In genomic region chr2:105977212-105977611, GRCh38 we compare ENCODE assay signal across 9 cellular contexts.
DNase-seq lines count a peak whose midpoint lies in the region; FAIRE-seq and TF ChIP-seq lines count a peak whose summit lies in the region.
"Had no signal": no experiment of that assay in that cellular context is flagged by ENCODE, and none has a peak within 500 bp of the region (broad histone marks: within the 10 kb centered on the region; RNA-seq: fewer than 3 reads in every experiment).

No MANE protein-coding gene starts in this region.

- H3K4me3 Mint-ChIP-seq in progenitor cell of endocrine pancreas (ENCODE audit: low read depth): no peak overlapping the region

- H3K27me3 Mint-ChIP-seq in progenitor cell of endocrine pancreas: peaks cover 16% of the 10 kb centered on the region

- POLR2A ChIA-PET in BJ (lab: Charles Lee): no interaction called here

- peak overlapping the region; percentile 73 for H3K27ac Mint-ChIP-seq in progenitor cell of endocrine pancreas

- FAIRE-seq in HTR-8/SVneo (lab: Jason Lieb, UNC) (no peak), GM12892 (lab: Jason Lieb, UNC) (no peak)

- CTCF ChIA-PET in BJ (lab: Yijun Ruan, JAX): no interaction called here

- H3K9me3 ChIP-seq in SJCRH30 (replicated peaks): 0 out of 2 replicates have a peak, but pooled peaks cover 5% of the 10 kb centered on the region
- no peaks in the 10 kb centered on the region for H3K9me3 ChIP-seq in suprapubic skin

- H3K4me3 ChIP-seq in BJ (ENCODE audit: low read depth, low read length) (no peak overlapping the region), astrocyte of the cerebellum (ENCODE audit: low read depth, low read length) (no peak overlapping the region), SJCRH30 (no peak overlapping the region), suprapubic skin (no peak overlapping the region)

- peak; percentile 25 for DNase-seq in BJ (ENCODE audit: low read depth)
- peak; percentile 48 for DNase-seq in HTR-8/SVneo (ENCODE audit: insufficient read length, low spot score)
- peak; percentile 3 for DNase-seq in astrocyte of the cerebellum (ENCODE audit: low read depth)
- DNase-seq in progenitor cell of endocrine pancreas (ENCODE audit: low spot score, unreplicated experiment): no peak
- DNase-seq in GM12892 (ENCODE audit: insufficient read length): no peak
- DNase-seq in SJCRH30: no peak
- no peak for DNase-seq in OCI-M1 (lab: John Stamatoyannopoulos, UW)
- DNase-seq in suprapubic skin (ENCODE audit: low spot score in 2 of 2): no peak
- DNase-seq: nucleus accumbens had no signal

- H3K4me1 ChIP-seq in SJCRH30 (no peaks in the 10 kb centered on the region), suprapubic skin (no peaks in the 10 kb centered on the region)

- 0 out of 2 replicates have a peak, but pooled peaks cover 2% of the 10 kb centered on the region for H3K27me3 ChIP-seq in BJ (ENCODE audit: control insufficient read depth, insufficient read depth, low read length)
- no peaks in the 10 kb centered on the region for H3K27me3 ChIP-seq in SJCRH30
- no peaks in the 10 kb centered on the region for H3K27me3 ChIP-seq in suprapubic skin

- TF ChIP-seq POLR2A in GM12892 (IDR thresholded peaks at IDR 0.05; ENCODE audit: low read depth, low read length) (no peak), suprapubic skin (IDR thresholded peaks at IDR 0.05) (no peak)

- H3K27ac ChIP-seq in SJCRH30 (no peak overlapping the region), suprapubic skin (no peak overlapping the region)

- H3K4me1 Mint-ChIP-seq in progenitor cell of endocrine pancreas (ENCODE audit: low read depth): no peaks in the 10 kb centered on the region

- TF ChIP-seq EP300 in suprapubic skin (IDR thresholded peaks at IDR 0.05): no peak

- in situ Hi-C loops in astrocyte of the cerebellum (cut with HindIII; ENCODE audit: low sequenced_read_pairs): loop anchor here (10.0 kb wide), 1 partner anchor 82 kb away; no protein-coding TSS in a partner anchor

- no peaks in the 10 kb centered on the region for H3K36me3 ChIP-seq in BJ (ENCODE audit: control insufficient read depth, insufficient read depth, low read length)
- no peaks in the 10 kb centered on the region for H3K36me3 ChIP-seq in SJCRH30
- no peaks in the 10 kb centered on the region for H3K36me3 ChIP-seq in suprapubic skin

- H3K9me3 Mint-ChIP-seq in progenitor cell of endocrine pancreas (ENCODE audit: low read depth): peaks cover 15% of the 10 kb centered on the region

- peaks cover 3% of the 10 kb centered on the region for H3K36me3 Mint-ChIP-seq in progenitor cell of endocrine pancreas (ENCODE audit: insufficient read depth)

- no peak for TF ChIP-seq CTCF in BJ (IDR thresholded peaks at IDR 0.05; ENCODE audit: insufficient read depth, low read depth, low read length)
- TF ChIP-seq CTCF in astrocyte of the cerebellum (IDR thresholded peaks at IDR 0.05; ENCODE audit: low read depth, low read length, missing control alignments): no peak
- no peak for TF ChIP-seq CTCF in progenitor cell of endocrine pancreas (IDR thresholded peaks at IDR 0.05; ENCODE audit: unreplicated experiment)
- TF ChIP-seq CTCF in suprapubic skin (IDR thresholded peaks at IDR 0.05): no peak

- WGBS in suprapubic skin: 79% methylated on average over 4 of the region's 5 CpGs

Comparison
In these comparisons a context has a peak if more than half of its experiments do, and no peak if none do; other contexts are left out.
1. DNase-seq: peak in BJ (single experiment), HTR-8/SVneo (single experiment) and astrocyte of the cerebellum (single experiment); none in progenitor cell of endocrine pancreas (single experiment), GM12892 (single experiment), SJCRH30 (0 of 2), OCI-M1 (single experiment) and suprapubic skin (0 of 2).